ENCODE assay signal across 8 cellular contexts in the genomic region with DNA sequence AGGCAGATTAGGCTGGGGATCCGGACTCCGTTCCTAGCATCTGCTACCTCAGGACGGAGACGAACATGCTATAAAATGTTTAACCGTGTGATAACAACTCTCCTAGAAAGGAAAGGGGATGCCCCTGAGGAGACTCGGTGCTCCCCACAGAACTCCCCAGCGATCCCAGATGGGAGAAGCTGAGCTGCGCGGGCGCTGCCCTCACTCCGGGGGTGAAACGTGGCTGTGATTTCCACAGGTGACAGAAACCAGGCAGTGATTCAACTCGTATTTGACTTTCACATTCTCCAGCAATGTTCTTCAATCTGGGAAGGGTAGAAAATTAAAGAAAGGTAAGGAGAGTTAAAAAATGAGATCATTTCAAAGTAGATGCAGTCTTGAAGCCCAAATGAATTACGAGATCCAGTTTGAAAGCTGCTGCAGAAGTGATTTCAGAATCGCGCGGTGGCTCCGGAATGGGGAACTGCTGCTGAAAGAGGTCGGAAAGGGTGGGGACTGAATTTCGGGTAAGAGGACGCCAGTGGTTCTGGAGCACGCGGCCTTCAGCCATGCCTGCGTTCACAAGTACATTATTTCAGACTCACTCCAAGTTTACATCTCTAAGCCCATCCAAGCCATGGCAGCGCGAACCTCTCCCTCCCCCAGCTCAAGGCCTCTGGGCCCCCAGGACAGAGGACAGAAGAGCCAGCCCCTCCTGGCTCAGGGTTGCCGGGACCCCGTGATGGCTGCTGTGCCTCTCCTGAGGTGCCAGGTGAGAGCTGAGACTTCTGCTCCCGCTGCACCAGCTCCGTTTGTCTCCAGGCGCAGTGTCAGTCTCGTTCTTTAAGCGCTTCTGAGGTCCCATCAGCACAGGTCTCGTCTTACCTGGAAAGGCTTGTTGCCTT. TPM values are rescaled to one million over a fixed set of nuclear protein-coding genes. Genes with fewer than 3 reads are reported as not detected.
A peak's percentile ranks its signal among the peaks of the same experiment; 100 is the strongest.
DNase-seq lines count a peak whose midpoint lies in the region; ATAC-seq and TF ChIP-seq lines count a peak whose summit lies in the region.

No MANE protein-coding gene starts in this region.

- TF ChIP-seq CTCF in CD8-positive, alpha-beta T cell (IDR thresholded peaks at IDR 0.05) = no peak
- no peak for TF ChIP-seq CTCF in tibial nerve (IDR thresholded peaks at IDR 0.05)

- H3K4me3 ChIP-seq in CD8-positive, alpha-beta T cell (ENCODE audit: low read depth, low read length) = peak overlapping the region; percentile 61
- peak overlapping the region; percentile 39 to 63 (median 59) for H3K4me3 ChIP-seq in tibial nerve

- H3K27me3 ChIP-seq in CD8-positive, alpha-beta T cell (ENCODE audit: insufficient read depth, low read length) = no peaks in the 10 kb centered on the region
- H3K27me3 ChIP-seq in layer of hippocampus (ENCODE audit: control insufficient read depth, insufficient read depth, low read length) (no peaks in the 10 kb centered on the region), tibial nerve (no peaks in the 10 kb centered on the region)

- peak overlapping the region; percentile 83 for H3K4me3 Mint-ChIP-seq in CD8-positive, alpha-beta T cell

- no peak overlapping the region for H3K27ac Mint-ChIP-seq in CD8-positive, alpha-beta T cell

- peaks cover 21% of the 10 kb centered on the region for H3K4me1 Mint-ChIP-seq in CD8-positive, alpha-beta T cell (ENCODE audit: low read depth)

- H3K9me3 Mint-ChIP-seq in CD8-positive, alpha-beta T cell = no peaks in the 10 kb centered on the region

- H3K36me3 Mint-ChIP-seq in CD8-positive, alpha-beta T cell = peaks cover 2% of the 10 kb centered on the region

- WGBS in tibial nerve, 2 donors = 55 to 56% methylated on average over 33 to 34 of the region's 34 CpGs

- POLR2A ChIA-PET in CD8-positive, alpha-beta T cell (lab: Charles Lee) = no interaction called here

- peaks cover 11% of the 10 kb centered on the region for H3K4me1 ChIP-seq in CD8-positive, alpha-beta T cell (ENCODE audit: insufficient read depth, low read length)
- peaks cover 0 to 18% (median 2%) of the 10 kb centered on the region in 4 donors for H3K4me1 ChIP-seq in tibial nerve

- no peak for TF ChIP-seq EP300 in tibial nerve (IDR thresholded peaks at IDR 0.05)

- no peaks in the 10 kb centered on the region for H3K36me3 ChIP-seq in CD8-positive, alpha-beta T cell (ENCODE audit: insufficient read depth, low read length)
- H3K36me3 ChIP-seq in tibial nerve = no peaks in the 10 kb centered on the region

- no peak for DNase-seq in CD8-positive, alpha-beta T cell
- DNase-seq in tibial nerve (ENCODE audit: low spot score in 2 of 2) = no peak
- no peak for DNase-seq in activated gamma-delta T cell (lab: John Stamatoyannopoulos, UW)
- no peak for DNase-seq in islet precursor cell

- no peak for TF ChIP-seq POLR2A in tibial nerve (IDR thresholded peaks at IDR 0.05)

- ATAC-seq in CD8-positive, alpha-beta T cell = no peak
- ATAC-seq in HG02943 (IDR thresholded peaks at IDR 0.05; ENCODE audit: low read depth, unreplicated experiment) (peak; percentile 15), GM18909 (IDR thresholded peaks at IDR 0.05; ENCODE audit: poor library complexity, unreplicated experiment) (no peak)

- intact Hi-C loops in CD8-positive, alpha-beta T cell (cut with DNase I, micrococcal nuclease) = loop anchor here (5.0 to 10.0 kb wide), 3 partner anchors 36 to 194 kb away; a partner anchor contains a TSS

- H3K27ac ChIP-seq in CD8-positive, alpha-beta T cell (ENCODE audit: low read depth, low read length) = no peak overlapping the region
- H3K27ac ChIP-seq in angular gyrus (ENCODE audit: low read depth, low read length) (peak overlapping the region; percentile 78), layer of hippocampus (ENCODE audit: low read depth, low read length) (peak overlapping the region; percentile 82), tibial nerve (peak overlapping the region in 3 of 4 donors; percentile 6 to 67 (median 34))

- H3K9me3 ChIP-seq in CD8-positive, alpha-beta T cell (ENCODE audit: low read length) = no peaks in the 10 kb centered on the region
- no peaks in the 10 kb centered on the region for H3K9me3 ChIP-seq in tibial nerve

- CTCF ChIA-PET in CD8-positive, alpha-beta T cell (lab: Charles Lee) = interaction anchor here (4.4 kb wide), 1 partner anchor 9 kb away, joined by 24 read pairs; no protein-coding TSS in a partner anchor

- H3K27me3 Mint-ChIP-seq in CD8-positive, alpha-beta T cell (ENCODE audit: low read depth) = peaks cover 7% of the 10 kb centered on the region

RNA-seq across cellular contexts. Expression of a gene that starts 39.5 kb away (rescaled TPM):
- total RNA-seq in CD8-positive, alpha-beta T cell = 100 to 1,000 TPM in 1 of 2 experiments, 10 to 100 TPM in 1; 96.7 to 100 TPM
- 10 to 100 TPM; 16.5 to 21.8 (median 16.8) TPM for total RNA-seq in tibial nerve

Comparison
In these comparisons a context has a peak if more than half of its experiments do, and no peak if none do; other contexts are left out.
1. RNA of a gene that starts 39.5 kb away (total RNA-seq): 96.7 to 100 TPM in CD8-positive, alpha-beta T cell; 16.5 to 21.8 TPM in tibial nerve; every median in the first group is over 4 times any median in the second.